Comparison of ENCODE assay signal across 11 cellular contexts in genomic region chr13:34162545-34162936, GRCh38.
DNase-seq lines count a peak whose midpoint lies in the region; ATAC-seq and TF ChIP-seq lines count a peak whose summit lies in the region.
"Had no signal": no experiment of that assay in that cellular context is flagged by ENCODE, and none has a peak within 500 bp of the region (broad histone marks: within the 10 kb centered on the region; RNA-seq: fewer than 3 reads in every experiment).

No MANE protein-coding gene starts in this region.

- no peak for TF ChIP-seq CTCF in AG04450 (IDR thresholded peaks at IDR 0.05; ENCODE audit: low read depth, low read length)
- no peak for TF ChIP-seq CTCF in IMR-90 (conservative IDR thresholded peaks at IDR 0.05; ENCODE audit: low read depth, low read length)
- no peak for TF ChIP-seq CTCF in esophagus muscularis mucosa (IDR thresholded peaks at IDR 0.05)
- no peak for TF ChIP-seq CTCF in nephron progenitor cell (IDR thresholded peaks at IDR 0.05)
- no peak for TF ChIP-seq CTCF in dorsolateral prefrontal cortex (IDR thresholded peaks at IDR 0.05 in 54 of 56, conservative IDR thresholded peaks at IDR 0.05 in 2 of 56; ENCODE audit: low read depth in 1 of 56, partially characterized antibody in 56 of 56)

- peak overlapping the region; percentile 64 for H2BK5ac ChIP-seq in IMR-90 (ENCODE audit: low read depth, low read length, poor library complexity, severe bottlenecking)

- no peaks in the 10 kb centered on the region for H4K20me1 ChIP-seq in IMR-90 (ENCODE audit: insufficient read depth, low read length)

- dilution Hi-C loops in IMR-90 (cut with HindIII; ENCODE audit: low sequenced_read_pairs, unreplicated experiment) = no loop called here

- BruUV-seq in IMR-90 (replicated peaks; lab: Mats Ljungman, UMichigan) = no TSS peak

- no CpG with 5 or more reads among the region's 3 CpGs for WGBS in IMR-90 (ENCODE audit: extremely low coverage in 2 of 2, insufficient read length in 1 of 2), 2 experiments
- WGBS in esophagus muscularis mucosa = 31% methylated on average over 3 of the region's 3 CpGs

- CTCF ChIA-PET in AG04450 (lab: Charles Lee) = interaction anchor here (1.1 kb wide), 1 partner anchor 362 kb away, joined by 4 read pairs; no protein-coding TSS in a partner anchor
- CTCF ChIA-PET in IMR-90 (lab: Yijun Ruan, JAX) = no interaction called here

- H2AK5ac ChIP-seq in IMR-90 (ENCODE audit: low read depth, low read length) = no peak overlapping the region

- DNase-seq in AG04450 (ENCODE audit: low read depth, low spot score) = no peak
- DNase-seq in IMR-90 = peak; percentile 34
- no peak for DNase-seq in esophagus muscularis mucosa (ENCODE audit: extremely low spot score)
- DNase-seq in nephron progenitor cell = no peak
- no peak for DNase-seq in dorsolateral prefrontal cortex
- DNase-seq in activated T-cell treated with anti-CD3 and anti-CD28 coated beads, Interleukin-2, amount 50 U/mL, for 24 hours = no peak
- DNase-seq: CD8-positive, alpha-beta T cell; effector CD4-positive, alpha-beta T cell; HCEC 1CT had no signal

- no peak for TF ChIP-seq POLR2A in IMR-90 (IDR thresholded peaks at IDR 0.05; ENCODE audit: low read depth, low read length)
- no peak for TF ChIP-seq POLR2A in esophagus muscularis mucosa (IDR thresholded peaks at IDR 0.05; ENCODE audit: low read depth)

- no peak for TF ChIP-seq RAD21 in IMR-90 (IDR thresholded peaks at IDR 0.05; ENCODE audit: low read length)

- TF ChIP-seq EP300 in esophagus muscularis mucosa (IDR thresholded peaks at IDR 0.05) = no peak

- H3K18ac ChIP-seq in IMR-90 (ENCODE audit: low read depth, low read length) = peak overlapping the region; percentile 60; the same call in 1 of the 2 replicates

- H3K4ac ChIP-seq in IMR-90 (ENCODE audit: low read depth, low read length) = peak overlapping the region; percentile 65; the same call in 1 of the 2 replicates

- peak overlapping the region; percentile 46; the same call in 1 of the 2 replicates for H2BK20ac ChIP-seq in IMR-90 (ENCODE audit: low read depth, low read length)

- H3K4me3 Mint-ChIP-seq in nephron progenitor cell = no peak overlapping the region
- no peak overlapping the region for H3K4me3 Mint-ChIP-seq in activated T-cell treated with anti-CD3 and anti-CD28 coated beads, Interleukin-2, amount 50 U/mL, for 24 hours
- H3K4me3 Mint-ChIP-seq: CD8-positive, alpha-beta T cell had no signal

- H3K27me3 Mint-ChIP-seq in nephron progenitor cell (ENCODE audit: low read depth, poor library complexity) = no peaks in the 10 kb centered on the region
- no peaks in the 10 kb centered on the region for H3K27me3 Mint-ChIP-seq in activated T-cell treated with anti-CD3 and anti-CD28 coated beads, Interleukin-2, amount 50 U/mL, for 24 hours

- H2BK120ac ChIP-seq in IMR-90 (ENCODE audit: low read depth, low read length) = peak overlapping the region; percentile 52; the same call in 1 of the 2 replicates

- ATAC-seq in IMR-90 (ENCODE audit: low read depth) (peak; percentile 51), HG03439 (IDR thresholded peaks at IDR 0.05; ENCODE audit: unreplicated experiment) (no peak), GM21825 (IDR thresholded peaks at IDR 0.05; ENCODE audit: unreplicated experiment) (no peak)
- ATAC-seq: CD8-positive, alpha-beta T cell had no signal

- peak overlapping the region; percentile 86 for H3K4me2 ChIP-seq in IMR-90 (ENCODE audit: low read depth, low read length)

- intact Hi-C loops in IMR-90 (cut with micrococcal nuclease) = loop anchor here (5.0 kb wide), 1 partner anchor 35 kb away; no protein-coding TSS in a partner anchor
- intact Hi-C loops in esophagus muscularis mucosa (cut with DNase I) = no loop called here
- intact Hi-C loops in dorsolateral prefrontal cortex (cut with DNase I) = no loop called here

- peaks cover 12% of the 10 kb centered on the region for H3K36me3 Mint-ChIP-seq in nephron progenitor cell (ENCODE audit: low read depth)
- no peaks in the 10 kb centered on the region for H3K36me3 Mint-ChIP-seq in activated T-cell treated with anti-CD3 and anti-CD28 coated beads, Interleukin-2, amount 50 U/mL, for 24 hours (ENCODE audit: low read depth)
- H3K36me3 Mint-ChIP-seq: CD8-positive, alpha-beta T cell had no signal

- no peak overlapping the region for H3K9ac ChIP-seq in IMR-90 (ENCODE audit: low read depth, low read length)

- in situ Hi-C loops in IMR-90 (cut with MboI; ENCODE audit: low sequenced_read_pairs) = no loop called here

- H3K36me3 ChIP-seq in IMR-90 (ENCODE audit: control insufficient read depth, insufficient read depth, low read length) (no peaks in the 10 kb centered on the region), esophagus muscularis mucosa (no peaks in the 10 kb centered on the region)

- H3K56ac ChIP-seq in IMR-90 (ENCODE audit: extremely low read depth, insufficient read depth, low read length) = no peak overlapping the region

- H4K8ac ChIP-seq in IMR-90 (ENCODE audit: low read depth in 2 of 2, low read length in 2 of 2) = peak overlapping the region in 1 of 2 experiments; percentile 33; a peak in 1 of 4 replicates

- peak overlapping the region; percentile 58 for H3K14ac ChIP-seq in IMR-90 (replicated peaks; ENCODE audit: low read depth, low read length)

- peak overlapping the region; percentile 58; the same call in 1 of the 2 replicates for H3K23ac ChIP-seq in IMR-90 (ENCODE audit: low read depth, low read length)

- H3K4me3 ChIP-seq in AG04450 (ENCODE audit: low read depth, low read length) (no peak overlapping the region), IMR-90 (ENCODE audit: insufficient read depth, low read depth, low read length) (peak overlapping the region; percentile 31; the same call in 1 of the 2 replicates), esophagus muscularis mucosa (peak overlapping the region; percentile 6 to 34 (median 22)), dorsolateral prefrontal cortex (peak overlapping the region in 1 of 59 donors; percentile 5)

- H2BK15ac ChIP-seq in IMR-90 (ENCODE audit: low read depth, low read length) = no peak overlapping the region

- H3K27me3 ChIP-seq in AG04450 (ENCODE audit: control insufficient read depth, insufficient read depth, low read length) = no peaks in the 10 kb centered on the region
- H3K27me3 ChIP-seq in IMR-90 (ENCODE audit: control insufficient read depth, insufficient read depth, low read length) = no peaks in the 10 kb centered on the region
- H3K27me3 ChIP-seq in esophagus muscularis mucosa = no peaks in the 10 kb centered on the region
- no peaks in the 10 kb centered on the region for H3K27me3 ChIP-seq in dorsolateral prefrontal cortex

- H4K5ac ChIP-seq in IMR-90 (ENCODE audit: low read depth, low read length) = peak overlapping the region; percentile 36; the same call in 1 of the 2 replicates

- H3K9me1 ChIP-seq in IMR-90 (ENCODE audit: insufficient read depth, low read length) = 0 out of 2 replicates have a peak, but pooled peaks cover 2% of the 10 kb centered on the region

- peaks cover 8% of the 10 kb centered on the region for H3K9me3 Mint-ChIP-seq in nephron progenitor cell
- no peaks in the 10 kb centered on the region for H3K9me3 Mint-ChIP-seq in activated T-cell treated with anti-CD3 and anti-CD28 coated beads, Interleukin-2, amount 50 U/mL, for 24 hours
- H3K9me3 Mint-ChIP-seq: CD8-positive, alpha-beta T cell had no signal

- no peaks in the 10 kb centered on the region for H3K79me1 ChIP-seq in IMR-90 (ENCODE audit: low read depth in 1 of 2, low read length in 2 of 2)

- H2AK9ac ChIP-seq in IMR-90 (replicated peaks; ENCODE audit: low read depth, low read length, poor library complexity) = no peak overlapping the region

- H3K4me1 Mint-ChIP-seq in nephron progenitor cell = peaks cover 19% of the 10 kb centered on the region
- H3K4me1 Mint-ChIP-seq in activated T-cell treated with anti-CD3 and anti-CD28 coated beads, Interleukin-2, amount 50 U/mL, for 24 hours (ENCODE audit: low read depth) = no peaks in the 10 kb centered on the region

- H3K4me1 ChIP-seq in IMR-90 (ENCODE audit: control insufficient read depth, insufficient read depth, low read length) (peaks cover 7% of the 10 kb centered on the region; the same call in 1 of the 2 replicates), esophagus muscularis mucosa (peaks cover 20 to 26% (median 22%) of the 10 kb centered on the region in 4 donors)

- POLR2A ChIA-PET in AG04450 (lab: Yijun Ruan, JAX) (no interaction called here), IMR-90 (lab: Charles Lee; ENCODE audit: unreplicated experiment) (no interaction called here)

- peak overlapping the region; percentile 76 for H3K27ac Mint-ChIP-seq in nephron progenitor cell
- no peak overlapping the region for H3K27ac Mint-ChIP-seq in activated T-cell treated with anti-CD3 and anti-CD28 coated beads, Interleukin-2, amount 50 U/mL, for 24 hours
- H3K27ac Mint-ChIP-seq: CD8-positive, alpha-beta T cell had no signal

- no peak overlapping the region for H4K91ac ChIP-seq in IMR-90 (ENCODE audit: insufficient read depth, low read depth, low read length)

- H2AFZ ChIP-seq in IMR-90 (replicated peaks; ENCODE audit: low read length, poor library complexity) = peak overlapping the region; percentile 68

- peak overlapping the region; percentile 25 for H3K27ac ChIP-seq in AG04450 (ENCODE audit: low read depth, low read length)
- no peak overlapping the region for H3K27ac ChIP-seq in IMR-90 (ENCODE audit: insufficient read depth, low read length)
- peak overlapping the region; percentile 66 to 81 (median 74) for H3K27ac ChIP-seq in esophagus muscularis mucosa (replicated peaks in 1 of 4)
- peak overlapping the region in 9 of 59 donors; percentile 2 to 42 (median 35) for H3K27ac ChIP-seq in dorsolateral prefrontal cortex

- H3K9me3 ChIP-seq in AG04450 (ENCODE audit: control insufficient read depth, insufficient read depth, low read length) (no peaks in the 10 kb centered on the region), IMR-90 (ENCODE audit: control insufficient read depth, insufficient read depth, low read length) (no peaks in the 10 kb centered on the region), esophagus muscularis mucosa (no peaks in the 10 kb centered on the region)

TF ChIP-seq in IMR-90, 13 proteins besides CTCF, POLR2A, EP300 and RAD21 (continues in another document):
- TF ChIP-seq RFX5 (IDR thresholded peaks at IDR 0.05; ENCODE audit: low read depth, low read length) (no peak), SMC3 (IDR thresholded peaks at IDR 0.05; ENCODE audit: low read depth, low read length) (no peak), RCOR1 (IDR thresholded peaks at IDR 0.05; ENCODE audit: insufficient replicate concordance, low read length) (no peak), CHD1 (IDR thresholded peaks at IDR 0.05; ENCODE audit: low read depth, low read length) (no peak), MAZ (IDR thresholded peaks at IDR 0.05; ENCODE audit: borderline replicate concordance, low read depth, low read length) (no peak), FOS (IDR thresholded peaks at IDR 0.05; ENCODE audit: low read depth, low read length) (no peak), NFE2L2 (IDR thresholded peaks at IDR 0.05; ENCODE audit: low read depth, low read length) (no peak), BHLHE40 (IDR thresholded peaks at IDR 0.05; ENCODE audit: low read depth, low read length) (no peak), CEBPB (IDR thresholded peaks at IDR 0.05; ENCODE audit: low read depth, low read length) (no peak)
